ENCODE assay signal across 8 cellular contexts in genomic region chr20:60057866-60058807, GRCh38.
DNase-seq lines count a peak whose midpoint lies in the region; ATAC-seq and TF ChIP-seq lines count a peak whose summit lies in the region.

No MANE protein-coding gene starts in this region.

- TF ChIP-seq CTCF in mesothelial cell of epicardium (IDR thresholded peaks at IDR 0.05; ENCODE audit: unreplicated experiment) (no peak), upper lobe of right lung (IDR thresholded peaks at IDR 0.05) (no peak)

- H3K36me3 Mint-ChIP-seq in CD4-positive, alpha-beta memory T cell: peaks cover 0 to 3% of the 10 kb centered on the region in 2 donors
- no peaks in the 10 kb centered on the region for H3K36me3 Mint-ChIP-seq in mesothelial cell of epicardium

- H3K4me3 ChIP-seq in CD4-positive, alpha-beta memory T cell (ENCODE audit: low read length in 2 of 2): peak overlapping the region in 1 of 2 donors; percentile 8
- no peak overlapping the region for H3K4me3 ChIP-seq in upper lobe of right lung

- H3K27ac Mint-ChIP-seq in CD4-positive, alpha-beta memory T cell: peak overlapping the region; percentile 68 to 92 (median 90)
- peak overlapping the region; percentile 43 for H3K27ac Mint-ChIP-seq in mesothelial cell of epicardium

- peaks cover 46 to 85% (median 65%) of the 10 kb centered on the region in 4 donors for H3K4me1 Mint-ChIP-seq in CD4-positive, alpha-beta memory T cell
- peaks cover 17% of the 10 kb centered on the region for H3K4me1 Mint-ChIP-seq in mesothelial cell of epicardium

- no peaks in the 10 kb centered on the region for H3K9me3 Mint-ChIP-seq in CD4-positive, alpha-beta memory T cell
- no peaks in the 10 kb centered on the region for H3K9me3 Mint-ChIP-seq in mesothelial cell of epicardium

- CTCF ChIA-PET in CD4-positive, alpha-beta memory T cell (lab: Charles Lee; ENCODE audit: partially characterized antibody): interaction anchor here (0.8 to 4.1 kb wide), 29 partner anchors 8 to 1843 kb away, joined by 3 to 65 read pairs (median 4); partner anchors contain the start of genes FAM217B and PPP1R3D

- peaks cover 49% of the 10 kb centered on the region for H3K4me1 ChIP-seq in CD4-positive, alpha-beta memory T cell (ENCODE audit: insufficient read depth, low read length)
- H3K4me1 ChIP-seq in upper lobe of right lung: peaks cover 30% of the 10 kb centered on the region

- in situ Hi-C loops in KBM-7 (cut with MboI; ENCODE audit: low pct_unique_long_range_greater_than_20kb, low sequenced_read_pairs): no loop called here

- H3K27me3 Mint-ChIP-seq in CD4-positive, alpha-beta memory T cell: no peaks in the 10 kb centered on the region
- H3K27me3 Mint-ChIP-seq in mesothelial cell of epicardium (ENCODE audit: low read depth): peaks cover 20% of the 10 kb centered on the region

- H3K4me3 Mint-ChIP-seq in CD4-positive, alpha-beta memory T cell: peak overlapping the region; percentile 55 to 91 (median 85)
- no peak overlapping the region for H3K4me3 Mint-ChIP-seq in mesothelial cell of epicardium

- H3K27ac ChIP-seq in CD4-positive, alpha-beta memory T cell (ENCODE audit: low read depth, low read length): peak overlapping the region; percentile 35
- H3K27ac ChIP-seq in caudate nucleus (ENCODE audit: low read depth, low read length): peak overlapping the region; percentile 12
- peak overlapping the region; percentile 65 for H3K27ac ChIP-seq in upper lobe of right lung

- intact Hi-C loops in CD4-positive, alpha-beta memory T cell (cut with micrococcal nuclease): loop anchor here (2.0 to 5.0 kb wide), 3 partner anchors 109 to 1839 kb away; partner anchors contain the start of genes FAM217B and PPP1R3D
- intact Hi-C loops in upper lobe of right lung (cut with DNase I): no loop called here

- H3K27me3 ChIP-seq in CD4-positive, alpha-beta memory T cell (ENCODE audit: insufficient read depth, low read length): no peaks in the 10 kb centered on the region
- H3K27me3 ChIP-seq in upper lobe of right lung: no peaks in the 10 kb centered on the region

- no peaks in the 10 kb centered on the region for H3K9me3 ChIP-seq in CD4-positive, alpha-beta memory T cell (ENCODE audit: control insufficient read depth in 1 of 2, low read length in 2 of 2)
- no peaks in the 10 kb centered on the region for H3K9me3 ChIP-seq in upper lobe of right lung

- POLR2A ChIA-PET in CD4-positive, alpha-beta memory T cell (lab: Charles Lee; ENCODE audit: partially characterized antibody): interaction anchor here (1.4 to 4.6 kb wide), 2 partner anchors 118 to 205 kb away, joined by 5 to 20 read pairs; partner anchors contain the start of genes FAM217B and PPP1R3D

- peak; percentile 12 to 46 (median 19) for DNase-seq in CD4-positive, alpha-beta memory T cell
- DNase-seq in KBM-7 (peak; percentile 97), SHP77 treated with DMSO at 0.1 percent for 48 hours (lab: John Stamatoyannopoulos, UW) (peak; percentile 81), caudate nucleus (lab: John Stamatoyannopoulos, UW) (peak in 10 of 61 donors; percentile 5 to 56 (median 22)), mesothelial cell of epicardium (ENCODE audit: low spot score in 2 of 2, unreplicated experiment in 2 of 2) (no peak), upper lobe of right lung (peak; percentile 73), EL (no peak)

- peak; percentile 54 for ATAC-seq in upper lobe of right lung
- no peak for ATAC-seq in GM18868 (IDR thresholded peaks at IDR 0.05; ENCODE audit: unreplicated experiment)

- H3K36me3 ChIP-seq in CD4-positive, alpha-beta memory T cell (ENCODE audit: insufficient read depth, low read length): no peaks in the 10 kb centered on the region
- H3K36me3 ChIP-seq in upper lobe of right lung: no peaks in the 10 kb centered on the region

Comparison
In these comparisons a context has a peak if more than half of its experiments do, and no peak if none do; other contexts are left out.
1. DNase-seq: peak in CD4-positive, alpha-beta memory T cell (5 of 5), KBM-7 (single experiment), SHP77 treated with DMSO at 0.1 percent for 48 hours (single experiment) and upper lobe of right lung (single experiment); none in mesothelial cell of epicardium (0 of 2) and EL (single experiment).
2. H3K27ac ChIP-seq: peak in every context shown above with its lines; median percentile 65 in upper lobe of right lung; 35 in CD4-positive, alpha-beta memory T cell; 12 in caudate nucleus.